Comparison of ENCODE assay signal across 8 cellular contexts in the genomic region with DNA sequence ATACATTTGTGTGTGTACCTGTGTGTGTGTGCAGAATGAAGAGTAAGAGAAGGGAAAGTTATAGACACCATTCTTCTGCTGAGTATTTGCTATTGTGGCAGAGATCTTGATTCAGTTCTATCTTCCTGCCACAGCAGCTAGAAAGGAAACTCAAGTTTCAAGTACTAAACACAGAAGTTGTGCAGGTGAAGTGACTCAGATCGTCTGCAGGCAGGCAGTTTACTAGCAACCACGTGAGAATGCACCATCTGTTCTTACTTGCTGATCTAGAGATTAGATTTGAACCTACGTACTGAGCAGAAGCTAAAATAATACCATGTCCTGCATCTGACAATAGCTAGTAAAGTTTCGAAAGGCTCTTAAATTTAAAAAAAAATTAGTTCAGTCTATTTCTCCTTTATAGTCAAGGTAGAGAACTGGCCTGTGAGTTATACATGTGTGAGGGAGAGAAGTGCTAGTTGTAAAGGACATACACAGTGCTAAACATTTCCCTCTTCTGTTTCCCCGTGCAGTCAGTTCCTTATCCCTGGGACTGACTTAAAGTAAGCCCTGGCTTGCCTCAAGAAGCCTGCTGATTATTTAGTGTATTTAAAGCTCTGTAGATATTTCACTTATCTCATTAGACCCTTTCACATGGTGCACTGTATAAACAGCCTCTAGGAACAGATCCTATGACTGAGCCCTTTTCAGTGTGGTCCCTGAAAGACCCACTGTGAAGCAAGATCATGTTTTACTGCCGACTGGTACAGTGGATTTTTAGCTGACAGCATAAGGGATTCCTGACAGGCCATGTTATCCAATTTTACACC. TPM values are rescaled to one million over a fixed set of nuclear protein-coding genes. Genes with fewer than 3 reads are reported as not detected.
A peak's percentile ranks its signal among the peaks of the same experiment; 100 is the strongest.
DNase-seq lines count a peak whose midpoint lies in the region; ATAC-seq and TF ChIP-seq lines count a peak whose summit lies in the region.

No MANE protein-coding gene starts in this region.

- ATAC-seq in GM21576 (IDR thresholded peaks at IDR 0.05; ENCODE audit: unreplicated experiment): peak; percentile 80

- H3K36me3 Mint-ChIP-seq in chondrocyte (ENCODE audit: low read depth): no peaks in the 10 kb centered on the region

- no peak overlapping the region for H3K27ac ChIP-seq in osteoblast (ENCODE audit: low read depth, low read length)

- H3K27me3 ChIP-seq in Loucy (ENCODE audit: insufficient read depth, low read length, poor library complexity, severe bottlenecking) (no peaks in the 10 kb centered on the region), osteoblast (ENCODE audit: insufficient read depth, low read length) (no peaks in the 10 kb centered on the region)

- H3K4me2 ChIP-seq in Loucy (ENCODE audit: low read depth, low read length, poor library complexity, severe bottlenecking): peak overlapping the region; percentile 88
- no peak overlapping the region for H3K4me2 ChIP-seq in osteoblast (ENCODE audit: insufficient read depth, low read length)

- DNase-seq in GDM1 (lab: John Stamatoyannopoulos, UW) (peak; percentile 33), chondrocyte (ENCODE audit: low spot score) (no peak), osteoblast (ENCODE audit: insufficient read length, low spot score, missing footprints) (no peak), retina (no peak), T-helper 9 cell (no peak)
- DNase-seq in activated CD4-positive, alpha-beta T cell treated with anti-CD3 and anti-CD28 coated beads for 4 hours: no peak

- H3K4me3 ChIP-seq in Loucy (ENCODE audit: low read length, poor library complexity, severe bottlenecking) (peak overlapping the region; percentile 67), osteoblast (ENCODE audit: insufficient read depth, low read length) (no peak overlapping the region)

- H3K27ac Mint-ChIP-seq in chondrocyte (ENCODE audit: unreplicated experiment): peak overlapping the region; percentile 8

- TF ChIP-seq CTCF in Loucy (conservative IDR thresholded peaks at IDR 0.05; ENCODE audit: low read length): no peak
- TF ChIP-seq CTCF in chondrocyte (IDR thresholded peaks at IDR 0.05): no peak
- TF ChIP-seq CTCF in osteoblast (IDR thresholded peaks at IDR 0.05; ENCODE audit: extremely low read depth, low read depth, low read length): no peak

- peak overlapping the region; percentile 83 for H3K9ac ChIP-seq in Loucy (ENCODE audit: low read depth, low read length, poor library complexity, severe bottlenecking)

- H3K79me2 ChIP-seq in Loucy (ENCODE audit: insufficient read depth, low read length): no peaks in the 10 kb centered on the region
- no peaks in the 10 kb centered on the region for H3K79me2 ChIP-seq in osteoblast (ENCODE audit: insufficient read depth, low read length)

- H3K4me1 Mint-ChIP-seq in chondrocyte (ENCODE audit: low read depth): peaks cover 38% of the 10 kb centered on the region

- H4K20me1 ChIP-seq in Loucy (ENCODE audit: insufficient read depth, low read length, poor library complexity, severe bottlenecking) (no peaks in the 10 kb centered on the region), osteoblast (ENCODE audit: insufficient read depth, low read length) (no peaks in the 10 kb centered on the region)

- H3K9me3 ChIP-seq in Loucy (ENCODE audit: insufficient read depth, low read depth, low read length) (no peaks in the 10 kb centered on the region), osteoblast (ENCODE audit: low read depth, low read length) (no peaks in the 10 kb centered on the region)

- H3K9me3 Mint-ChIP-seq in chondrocyte (ENCODE audit: low read depth): no peaks in the 10 kb centered on the region

- no peaks in the 10 kb centered on the region for H3K9me2 ChIP-seq in Loucy (replicated peaks; ENCODE audit: low read depth, low read length)

- H3F3A ChIP-seq in Loucy (ENCODE audit: low read depth): peaks cover 8% of the 10 kb centered on the region; the same call in 1 of the 2 replicates

- H2AFZ ChIP-seq in Loucy (ENCODE audit: low read length) (peak overlapping the region; percentile 39; the same call in 1 of the 2 replicates), osteoblast (ENCODE audit: low read length) (peak overlapping the region; percentile 43)

- H3K4me1 ChIP-seq in Loucy (ENCODE audit: insufficient read depth, low read length, poor library complexity, severe bottlenecking): peaks cover 59% of the 10 kb centered on the region
- peaks cover 5% of the 10 kb centered on the region for H3K4me1 ChIP-seq in osteoblast (ENCODE audit: insufficient read depth, low read length)

- no peaks in the 10 kb centered on the region for H3K27me3 Mint-ChIP-seq in chondrocyte (ENCODE audit: low read depth)

- no peak overlapping the region for H3K4me3 Mint-ChIP-seq in chondrocyte (ENCODE audit: unreplicated experiment)

- no peaks in the 10 kb centered on the region for H3K36me3 ChIP-seq in Loucy (ENCODE audit: insufficient read depth, low read length)
- H3K36me3 ChIP-seq in osteoblast (ENCODE audit: insufficient read depth, low read length): no peaks in the 10 kb centered on the region

RNA-seq across cellular contexts. Expression of a gene that starts 45.0 kb away (rescaled TPM):
- total RNA-seq in chondrocyte (0.12 to 0.36 TPM (median 0.18 TPM) in 3 replicates), osteoblast (not detected in 2 replicates)
